Comparison of ENCODE assay signal across 32 cellular contexts in the genomic region with DNA sequence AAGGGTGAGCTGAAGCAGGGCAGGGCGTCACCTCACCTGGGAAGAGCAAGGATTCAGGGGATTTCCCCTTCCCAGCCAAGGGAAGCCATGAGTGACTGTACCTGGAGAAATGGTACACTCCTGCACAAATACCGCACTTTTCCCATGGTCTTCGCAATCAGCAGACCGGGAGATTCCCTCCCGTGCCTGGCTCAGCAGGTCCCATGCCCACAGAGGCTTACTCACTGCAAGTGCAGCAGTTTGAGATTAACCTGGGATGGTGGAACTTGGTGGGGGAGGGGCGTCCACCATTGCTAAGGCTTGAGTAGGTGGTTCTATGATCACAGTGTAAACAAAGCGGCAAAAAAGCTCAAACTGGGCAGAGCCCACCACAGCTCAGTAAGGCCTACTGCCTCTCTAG.
"Had no signal": no experiment of that assay in that cellular context is flagged by ENCODE, and none has a peak within 500 bp of the region (broad histone marks: within the 10 kb centered on the region; RNA-seq: fewer than 3 reads in every experiment).

No MANE protein-coding gene starts in this region.

- H3K27ac Mint-ChIP-seq: activated CD8-positive, alpha-beta T cell treated with anti-CD3 and anti-CD28 coated beads for 36 hours; activated naive CD4-positive, alpha-beta T cell treated with anti-CD3 and anti-CD28 coated beads, Interleukin-2, amount 50 U/mL, for 72 hours; activated T-cell treated with anti-CD3 and anti-CD28 coated beads, Interleukin-2, amount 50 U/mL, for 72 hours; brain; naive thymus-derived CD8-positive, alpha-beta T cell; stimulated activated effector memory CD8-positive, alpha-beta T cell treated with anti-CD3 and anti-CD28 coated beads, Interleukin-12 subunit alpha, Interleukin-12 subunit beta, amount 100 ng/mL, for 72 hours; stimulated activated naive CD8-positive, alpha-beta T cell treated with anti-CD3 and anti-CD28 coated beads, Interleukin-15, Interleukin-2, amounts not matched to agents 100 ng/mL and 50 ng/mL, for 24 hours had no signal

- H3K27me3 ChIP-seq: cardiac muscle cell, colonic mucosa, hepatocyte, left lung, sigmoid colon had no signal

- FAIRE-seq: small intestine, urothelium cell line had no signal

- H3K4me1 ChIP-seq: colonic mucosa, left lung, lower lobe of right lung, sigmoid colon had no signal

- H3K4me3 ChIP-seq: cardiac muscle cell, colonic mucosa, hepatocyte, left lung, lower lobe of right lung, sigmoid colon, thoracic aorta had no signal

- H3K4me2 ChIP-seq: hepatocyte had no signal

- ATAC-seq: activated CD8-positive, alpha-beta T cell treated with anti-CD3 and anti-CD28 coated beads for 36 hours; activated naive CD4-positive, alpha-beta T cell treated with anti-CD3 and anti-CD28 coated beads, Interleukin-2, amount 50 U/mL, for 72 hours; activated T-cell treated with anti-CD3 and anti-CD28 coated beads, Interleukin-2, amount 50 U/mL, for 72 hours; left lung; lower lobe of right lung; naive thymus-derived CD8-positive, alpha-beta T cell; stimulated activated effector memory CD8-positive, alpha-beta T cell treated with anti-CD3 and anti-CD28 coated beads, Interleukin-12 subunit alpha, Interleukin-12 subunit beta, amount 100 ng/mL, for 72 hours had no signal

- H2AFZ ChIP-seq: hepatocyte had no signal

- H3K36me3 ChIP-seq: colonic mucosa, thoracic aorta had no signal

- H3K27ac ChIP-seq: cardiac muscle cell, colonic mucosa, hepatocyte, left lung, lower lobe of right lung, sigmoid colon, thoracic aorta had no signal

- H3K9me3 ChIP-seq: colonic mucosa, left lung, lower lobe of right lung, sigmoid colon, thoracic aorta had no signal

- H3K4me3 Mint-ChIP-seq: activated CD8-positive, alpha-beta T cell treated with anti-CD3 and anti-CD28 coated beads for 36 hours; activated T-cell treated with anti-CD3 and anti-CD28 coated beads, Interleukin-2, amount 50 U/mL, for 72 hours; brain; naive thymus-derived CD8-positive, alpha-beta T cell; neural crest cell; stimulated activated effector memory CD8-positive, alpha-beta T cell treated with anti-CD3 and anti-CD28 coated beads, Interleukin-12 subunit alpha, Interleukin-12 subunit beta, amount 100 ng/mL, for 72 hours; stimulated activated naive CD8-positive, alpha-beta T cell treated with anti-CD3 and anti-CD28 coated beads, Interleukin-15, Interleukin-2, amounts not matched to agents 100 ng/mL and 50 ng/mL, for 24 hours had no signal

- H3K36me3 Mint-ChIP-seq: activated naive CD4-positive, alpha-beta T cell treated with anti-CD3 and anti-CD28 coated beads, Interleukin-2, amount 50 U/mL, for 72 hours; stimulated activated effector memory CD8-positive, alpha-beta T cell treated with anti-CD3 and anti-CD28 coated beads, Interleukin-12 subunit alpha, Interleukin-12 subunit beta, amount 100 ng/mL, for 72 hours had no signal

- H3K4me1 Mint-ChIP-seq: brain had no signal

- DNase-seq: activated CD4-positive, alpha-beta T cell treated with anti-CD3 and anti-CD28 coated beads, Interleukin-2, amount 50 U/mL, for 1 hour; activated CD4-positive, CD25-positive, alpha-beta regulatory T cell treated with anti-CD3 and anti-CD28 coated beads, Interleukin-2, amount 50 U/mL, for 72 hours; activated CD8-positive, alpha-beta T cell treated with anti-CD3 and anti-CD28 coated beads for 36 hours; activated naive CD4-positive, alpha-beta T cell; activated T-cell treated with anti-CD3 and anti-CD28 coated beads for 4 hours; activated T-cell treated with anti-CD3 and anti-CD28 coated beads, Interleukin-2, amount 50 U/mL, for 72 hours; aorta; cerebellar nuclear complex; colonic mucosa; effector memory CD4-positive, alpha-beta T cell; foreskin melanocyte; glutamatergic neuron; islet precursor cell; left lung; lower lobe of right lung; mesenchymal stem cell; naive thymus-derived CD8-positive, alpha-beta T cell; occipital lobe; sigmoid colon; small intestine; stimulated activated CD4-positive, alpha-beta T cell treated with anti-CD3 and anti-CD28 coated beads, Interleukin-4, amount 100 ng/mL, for 24 hours; T-helper 2 cell; trophoblast cell had no signal

- H3K27me3 Mint-ChIP-seq: activated CD8-positive, alpha-beta T cell treated with anti-CD3 and anti-CD28 coated beads for 36 hours; naive thymus-derived CD8-positive, alpha-beta T cell; stimulated activated naive CD8-positive, alpha-beta T cell treated with anti-CD3 and anti-CD28 coated beads, Interleukin-15, Interleukin-2, amounts not matched to agents 100 ng/mL and 50 ng/mL, for 24 hours had no signal

- H3K9me3 Mint-ChIP-seq: activated CD8-positive, alpha-beta T cell treated with anti-CD3 and anti-CD28 coated beads for 36 hours; activated naive CD4-positive, alpha-beta T cell treated with anti-CD3 and anti-CD28 coated beads, Interleukin-2, amount 50 U/mL, for 72 hours; activated T-cell treated with anti-CD3 and anti-CD28 coated beads, Interleukin-2, amount 50 U/mL, for 72 hours; naive thymus-derived CD8-positive, alpha-beta T cell; stimulated activated effector memory CD8-positive, alpha-beta T cell treated with anti-CD3 and anti-CD28 coated beads, Interleukin-12 subunit alpha, Interleukin-12 subunit beta, amount 100 ng/mL, for 72 hours; stimulated activated naive CD8-positive, alpha-beta T cell treated with anti-CD3 and anti-CD28 coated beads, Interleukin-15, Interleukin-2, amounts not matched to agents 100 ng/mL and 50 ng/mL, for 24 hours had no signal
